In the genomic region with DNA sequence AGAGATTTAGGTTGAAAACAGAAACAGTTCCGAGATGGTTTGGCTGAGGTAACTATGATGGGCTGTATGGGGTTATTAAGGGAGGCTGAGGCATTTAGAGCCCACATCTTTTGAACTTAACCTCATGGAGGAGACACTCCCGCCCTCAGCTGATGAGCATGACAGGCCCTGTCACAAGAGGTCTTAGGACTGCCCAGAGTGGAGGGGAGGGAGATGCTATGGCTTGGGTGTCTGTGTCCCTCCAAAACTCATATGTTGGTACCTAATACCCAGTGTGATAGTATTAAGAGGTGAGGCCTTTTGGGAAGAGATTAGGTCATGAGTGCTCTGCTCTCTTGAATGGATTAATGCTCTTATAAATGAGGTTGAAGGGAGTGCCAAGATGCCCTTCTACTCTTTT, we compare ENCODE assay signal across 19 cellular contexts.
DNase-seq lines count a peak whose midpoint lies in the region; ATAC-seq and TF ChIP-seq lines count a peak whose summit lies in the region.
"Had no signal": no experiment of that assay in that cellular context is flagged by ENCODE, and none has a peak within 500 bp of the region (broad histone marks: within the 10 kb centered on the region; RNA-seq: fewer than 3 reads in every experiment).

No MANE protein-coding gene starts in this region.

- H3K4me2 ChIP-seq in mesenchymal stem cell (ENCODE audit: low read length, poor library complexity, severe bottlenecking), result no peak overlapping the region
- H3K4me2 ChIP-seq: BLaER1, GM23338 had no signal

- H3K4me3 ChIP-seq in coronary artery (no peak overlapping the region), thyroid gland (replicated peaks in 1 of 3) (no peak overlapping the region), mesenchymal stem cell (ENCODE audit: insufficient read depth in 1 of 2, low read depth in 1 of 2, low read length in 2 of 2) (no peak overlapping the region), tibial nerve (no peak overlapping the region)
- H3K4me3 ChIP-seq: BLaER1, GM23338, HAP-1 had no signal

- TF ChIP-seq POLR2A in thyroid gland (IDR thresholded peaks at IDR 0.05) (no peak), tibial nerve (IDR thresholded peaks at IDR 0.05) (no peak)

- ATAC-seq in left lobe of liver, result no peak
- ATAC-seq: CD8-positive, alpha-beta T cell; GM23338 had no signal

- no peak overlapping the region for H2BK12ac ChIP-seq in mesenchymal stem cell (ENCODE audit: low read length in 2 of 2)

- H3K27me3 ChIP-seq in thyroid gland (no peaks in the 10 kb centered on the region), mesenchymal stem cell (ENCODE audit: control insufficient read depth in 1 of 2, insufficient read depth in 1 of 2, low read length in 2 of 2) (no peaks in the 10 kb centered on the region), tibial nerve (no peaks in the 10 kb centered on the region)
- H3K27me3 ChIP-seq: BLaER1 had no signal

- no peak overlapping the region for H3K14ac ChIP-seq in mesenchymal stem cell (ENCODE audit: low read length in 2 of 2)

- WGBS in thyroid gland, 2 donors, result 93 to 94% methylated on average over 2 of the region's 2 CpGs
- WGBS in mesenchymal stem cell, result 75% methylated on average over 2 of the region's 2 CpGs
- 91 to 96% methylated on average over 2 of the region's 2 CpGs for WGBS in tibial nerve, 2 donors

- H3K4me1 ChIP-seq in thyroid gland, result peaks cover 17 to 19% of the 10 kb centered on the region in 2 donors
- H3K4me1 ChIP-seq in mesenchymal stem cell (ENCODE audit: control insufficient read depth, insufficient read depth, low read depth, low read length), result no peaks in the 10 kb centered on the region
- no peaks in the 10 kb centered on the region for H3K4me1 ChIP-seq in tibial nerve
- H3K4me1 ChIP-seq: Caco-2, HAP-1 had no signal

- H3K36me3 ChIP-seq in thyroid gland (no peaks in the 10 kb centered on the region), mesenchymal stem cell (ENCODE audit: control insufficient read depth in 1 of 2, insufficient read depth in 2 of 2, low read depth in 1 of 2, low read length in 2 of 2) (no peaks in the 10 kb centered on the region), tibial nerve (no peaks in the 10 kb centered on the region)
- H3K36me3 ChIP-seq: BLaER1, HAP-1 had no signal

- no peak overlapping the region for H3K9ac ChIP-seq in mesenchymal stem cell (ENCODE audit: low read length)
- H3K9ac ChIP-seq: BLaER1 had no signal

- DNase-seq in activated CD8-positive, alpha-beta memory T cell treated with anti-CD3 and anti-CD28 coated beads for 24 hours, result peak; percentile 19
- no peak for DNase-seq in activated CD8-positive, alpha-beta memory T cell treated with anti-CD3 and anti-CD28 coated beads, Interleukin-2, amount 50 U/mL, for 48 hours
- peak; percentile 41 for DNase-seq in coronary artery (ENCODE audit: low spot score)
- peak; percentile 15 for DNase-seq in left lobe of liver (ENCODE audit: low spot score)
- no peak for DNase-seq in thyroid gland
- no peak for DNase-seq in mesenchymal stem cell
- DNase-seq in tibial nerve (ENCODE audit: low spot score in 2 of 2), result no peak
- DNase-seq in NCI-H187 treated with DMSO at 0.1 percent for 48 hours (lab: John Stamatoyannopoulos, UW), result no peak
- DNase-seq: Caco-2; CD4-positive, CD25-positive, alpha-beta regulatory T cell; DMS153; DND-41; HFFc6 had no signal

- no peak overlapping the region for H3K4ac ChIP-seq in mesenchymal stem cell (ENCODE audit: low read depth in 1 of 2, low read length in 2 of 2)

- H2AK5ac ChIP-seq in mesenchymal stem cell (ENCODE audit: low read length, severe bottlenecking), result no peak overlapping the region

- intact Hi-C loops in thyroid gland (cut with DNase I), result no loop called here

- H4K8ac ChIP-seq in mesenchymal stem cell (ENCODE audit: low read length), result no peak overlapping the region

- no peak overlapping the region for H2BK5ac ChIP-seq in mesenchymal stem cell (ENCODE audit: low read depth, low read length, poor library complexity, severe bottlenecking)

- no peaks in the 10 kb centered on the region for H3K79me1 ChIP-seq in mesenchymal stem cell (replicated peaks; ENCODE audit: low read length, poor library complexity, severe bottlenecking)

- TF ChIP-seq EP300 in tibial nerve (IDR thresholded peaks at IDR 0.05), result no peak

- TF ChIP-seq CTCF in coronary artery (IDR thresholded peaks at IDR 0.05) (no peak), thyroid gland (IDR thresholded peaks at IDR 0.05) (no peak), tibial nerve (IDR thresholded peaks at IDR 0.05) (no peak)

- H2AFZ ChIP-seq in mesenchymal stem cell (ENCODE audit: low read depth, low read length), result no peak overlapping the region
- H2AFZ ChIP-seq: GM23338 had no signal

- H4K91ac ChIP-seq in mesenchymal stem cell (ENCODE audit: low read length), result no peak overlapping the region

- no peak overlapping the region for H3K23ac ChIP-seq in mesenchymal stem cell (ENCODE audit: low read length in 2 of 2)

- no peak overlapping the region for H2BK15ac ChIP-seq in mesenchymal stem cell (ENCODE audit: low read depth, poor library complexity, severe bottlenecking)

- H3K27ac ChIP-seq in coronary artery (no peak overlapping the region), thyroid gland (peak overlapping the region; percentile 73 to 86 (median 80)), mesenchymal stem cell (ENCODE audit: low read length, poor library complexity, severe bottlenecking) (no peak overlapping the region), tibial nerve (no peak overlapping the region)
- H3K27ac ChIP-seq: 22Rv1, BLaER1, C4-2B had no signal

- H3K18ac ChIP-seq in mesenchymal stem cell (ENCODE audit: low read depth in 1 of 2, low read length in 2 of 2), result no peak overlapping the region

- no peak overlapping the region for H2BK120ac ChIP-seq in mesenchymal stem cell (ENCODE audit: low read depth, low read length)

- H3K9me3 ChIP-seq in thyroid gland (no peaks in the 10 kb centered on the region), mesenchymal stem cell (ENCODE audit: control insufficient read depth, low read length) (no peaks in the 10 kb centered on the region), tibial nerve (peaks cover 0 to 11% (median under 1%) of the 10 kb centered on the region in 4 donors)
- H3K9me3 ChIP-seq: Caco-2, HAP-1 had no signal

Comparison
In these comparisons a context has a peak if more than half of its experiments do, and no peak if none do; other contexts are left out.
1. DNase-seq: peak in activated CD8-positive, alpha-beta memory T cell treated with anti-CD3 and anti-CD28 coated beads for 24 hours (single experiment), coronary artery (single experiment) and left lobe of liver (single experiment); none in activated CD8-positive, alpha-beta memory T cell treated with anti-CD3 and anti-CD28 coated beads, Interleukin-2, amount 50 U/mL, for 48 hours (single experiment), thyroid gland (0 of 2), mesenchymal stem cell (single experiment), tibial nerve (0 of 2) and NCI-H187 treated with DMSO at 0.1 percent for 48 hours (single experiment).
2. H3K27ac ChIP-seq: peak in thyroid gland (3 of 3); none in coronary artery (0 of 2), mesenchymal stem cell (single experiment) and tibial nerve (0 of 4).